In genomic region chr4:10283761-10284160, GRCh38 we compare ENCODE assay signal across 21 cellular contexts.
"Had no signal": no experiment of that assay in that cellular context is flagged by ENCODE, and none has a peak within 500 bp of the region (broad histone marks: within the 10 kb centered on the region; RNA-seq: fewer than 3 reads in every experiment).

No MANE protein-coding gene starts in this region.

- H3K9me3 ChIP-seq: left ventricle myocardium inferior, sigmoid colon, transverse colon, uterus had no signal

- H3K36me3 ChIP-seq: left ventricle myocardium inferior, sigmoid colon, transverse colon, uterus had no signal

- H3K4me3 Mint-ChIP-seq: activated naive CD4-positive, alpha-beta T cell treated with anti-CD3 and anti-CD28 coated beads for 36 hours; activated naive CD8-positive, alpha-beta T cell treated with anti-CD3 and anti-CD28 coated beads, Interleukin-2, amount 10 ng/mL, durations not matched to agents 7 days and 5 days; activated T-cell treated with anti-CD3 and anti-CD28 coated beads, Interleukin-2, amount 50 U/mL, for 72 hours; natural killer cell; stimulated activated naive B cell treated with anti-CD40 and anti-IgM and Interleukin-4, amounts not matched to agents 10 μg/mL and 1 μg/mL and 100 μg/mL, for 72 hours; WTC11 had no signal

- FAIRE-seq: frontal cortex had no signal

- H3K27me3 ChIP-seq: sigmoid colon, transverse colon, uterus had no signal

- H3K4me1 Mint-ChIP-seq: activated naive CD8-positive, alpha-beta T cell treated with anti-CD3 and anti-CD28 coated beads, Interleukin-2, amount 10 ng/mL, durations not matched to agents 7 days and 5 days; natural killer cell; stimulated activated naive B cell treated with anti-CD40 and anti-IgM and Interleukin-4, amounts not matched to agents 10 μg/mL and 1 μg/mL and 100 μg/mL, for 72 hours; WTC11 had no signal

- H3K4me1 ChIP-seq: left ventricle myocardium inferior, sigmoid colon, transverse colon, uterus had no signal

- H3K27me3 Mint-ChIP-seq: activated naive CD8-positive, alpha-beta T cell treated with anti-CD3 and anti-CD28 coated beads, Interleukin-2, amount 10 ng/mL, durations not matched to agents 7 days and 5 days; progenitor cell of endocrine pancreas had no signal

- H3K27ac Mint-ChIP-seq: activated naive CD4-positive, alpha-beta T cell treated with anti-CD3 and anti-CD28 coated beads for 36 hours; activated naive CD8-positive, alpha-beta T cell treated with anti-CD3 and anti-CD28 coated beads, Interleukin-2, amount 10 ng/mL, durations not matched to agents 7 days and 5 days; activated T-cell treated with anti-CD3 and anti-CD28 coated beads, Interleukin-2, amount 50 U/mL, for 72 hours; natural killer cell; progenitor cell of endocrine pancreas; stimulated activated naive B cell treated with anti-CD40 and anti-IgM and Interleukin-4, amounts not matched to agents 10 μg/mL and 1 μg/mL and 100 μg/mL, for 72 hours; WTC11 had no signal

- H3K9me3 Mint-ChIP-seq: activated naive CD4-positive, alpha-beta T cell treated with anti-CD3 and anti-CD28 coated beads for 36 hours; activated naive CD8-positive, alpha-beta T cell treated with anti-CD3 and anti-CD28 coated beads, Interleukin-2, amount 10 ng/mL, durations not matched to agents 7 days and 5 days; activated T-cell treated with anti-CD3 and anti-CD28 coated beads, Interleukin-2, amount 50 U/mL, for 72 hours; stimulated activated naive B cell treated with anti-CD40 and anti-IgM and Interleukin-4, amounts not matched to agents 10 μg/mL and 1 μg/mL and 100 μg/mL, for 72 hours had no signal

- H3K36me3 Mint-ChIP-seq: activated naive CD8-positive, alpha-beta T cell treated with anti-CD3 and anti-CD28 coated beads, Interleukin-2, amount 10 ng/mL, durations not matched to agents 7 days and 5 days; natural killer cell; stimulated activated naive B cell treated with anti-CD40 and anti-IgM and Interleukin-4, amounts not matched to agents 10 μg/mL and 1 μg/mL and 100 μg/mL, for 72 hours; WTC11 had no signal

- DNase-seq: activated effector memory CD4-positive, alpha-beta T cell treated with Interleukin-2 at 50 U/mL for 16 hours; activated naive CD4-positive, alpha-beta T cell treated with anti-CD3 and anti-CD28 coated beads for 36 hours; activated naive CD8-positive, alpha-beta T cell treated with anti-CD3 and anti-CD28 coated beads, Interleukin-2, amount 10 ng/mL, durations not matched to agents 7 days and 5 days; activated T-cell treated with anti-CD3 and anti-CD28 coated beads, Interleukin-2, amount 50 U/mL, for 72 hours; amniotic stem cell; erythroblast; hippocampal formation; left ventricle myocardium inferior; midbrain; natural killer cell; retina; sigmoid colon; stimulated activated CD4-positive, alpha-beta T cell treated with anti-CD3 and anti-CD28 coated beads, Interleukin-2, amount 100 ng/mL, for 48 hours; stimulated activated CD8-positive, alpha-beta memory T cell treated with anti-CD3 and anti-CD28 coated beads, Interleukin-4, amount 100 ng/mL, for 48 hours; stimulated activated naive B cell treated with anti-CD40 and anti-IgM and Interleukin-4, amounts not matched to agents 10 μg/mL and 1 μg/mL and 100 μg/mL, for 72 hours; T1000; transverse colon; uterus had no signal

- H3K4me3 ChIP-seq: left ventricle myocardium inferior, sigmoid colon, transverse colon, uterus had no signal

- ATAC-seq: activated T-cell treated with anti-CD3 and anti-CD28 coated beads, Interleukin-2, amount 50 U/mL, for 72 hours; natural killer cell; stimulated activated naive B cell treated with anti-CD40 and anti-IgM and Interleukin-4, amounts not matched to agents 10 μg/mL and 1 μg/mL and 100 μg/mL, for 72 hours; WTC11 had no signal

- H3K27ac ChIP-seq: left ventricle myocardium inferior, sigmoid colon, transverse colon, uterus had no signal
